Comparison of ENCODE assay signal across 10 cellular contexts in the genomic region with DNA sequence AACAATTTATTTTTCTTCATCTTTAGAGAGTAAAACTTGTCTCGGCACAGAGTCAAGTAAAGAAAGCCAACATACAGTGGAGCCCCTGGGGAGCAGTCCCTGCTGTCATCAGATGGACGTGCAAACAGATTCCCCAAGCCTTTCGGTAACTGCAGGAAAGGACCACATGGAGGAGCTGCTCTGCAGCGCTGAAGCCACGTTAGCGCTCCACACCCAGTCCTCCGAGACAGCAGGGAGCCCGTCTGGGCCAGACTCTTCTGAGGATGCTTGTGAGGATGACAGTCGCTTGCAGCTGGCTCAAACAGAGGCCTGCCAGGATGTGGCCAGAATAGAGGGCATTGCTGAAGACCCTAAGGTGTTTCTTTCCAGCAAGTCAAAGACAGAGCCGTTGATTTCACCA.
DNase-seq lines count a peak whose midpoint lies in the region; ATAC-seq, FAIRE-seq and TF ChIP-seq lines count a peak whose summit lies in the region.
"Had no signal": no experiment of that assay in that cellular context is flagged by ENCODE, and none has a peak within 500 bp of the region (broad histone marks: within the 10 kb centered on the region; RNA-seq: fewer than 3 reads in every experiment).

No MANE protein-coding gene starts in this region.

- ATAC-seq in lower lobe of right lung = peak in 1 of 2 donors; percentile 25
- ATAC-seq in effector memory CD8-positive, alpha-beta T cell (replicated peaks) = no peak
- ATAC-seq: activated T-cell treated with anti-CD3 and anti-CD28 coated beads, Interleukin-2, amount 50 U/mL, for 72 hours had no signal

- no peak for TF ChIP-seq POLR2A in H54 (IDR thresholded peaks at IDR 0.05; ENCODE audit: low read depth, low read length)

- no peaks in the 10 kb centered on the region for H3K27me3 Mint-ChIP-seq in activated T-cell treated with anti-CD3 and anti-CD28 coated beads, Interleukin-2, amount 50 U/mL, for 24 hours
- H3K27me3 Mint-ChIP-seq in effector memory CD8-positive, alpha-beta T cell = no peaks in the 10 kb centered on the region

- H3K4me1 Mint-ChIP-seq in activated T-cell treated with anti-CD3 and anti-CD28 coated beads, Interleukin-2, amount 50 U/mL, for 24 hours (ENCODE audit: low read depth) = peaks cover 10% of the 10 kb centered on the region
- H3K4me1 Mint-ChIP-seq in effector memory CD8-positive, alpha-beta T cell (ENCODE audit: low read depth in 2 of 2) = peaks cover 4 to 11% of the 10 kb centered on the region in 2 donors

- intact Hi-C loops in colonic mucosa (cut with DNase I) (no loop called here), lower lobe of right lung (cut with DNase I) (no loop called here)

- no peak overlapping the region for H3K4me3 Mint-ChIP-seq in activated T-cell treated with anti-CD3 and anti-CD28 coated beads, Interleukin-2, amount 50 U/mL, for 24 hours
- no peak overlapping the region for H3K4me3 Mint-ChIP-seq in effector memory CD8-positive, alpha-beta T cell
- H3K4me3 Mint-ChIP-seq: activated T-cell treated with anti-CD3 and anti-CD28 coated beads, Interleukin-2, amount 50 U/mL, for 72 hours had no signal

- H3K36me3 ChIP-seq in colonic mucosa = no peaks in the 10 kb centered on the region
- H3K36me3 ChIP-seq in lower lobe of right lung = peaks cover 78% of the 10 kb centered on the region

- no peaks in the 10 kb centered on the region for H3K9me3 ChIP-seq in colonic mucosa
- no peaks in the 10 kb centered on the region for H3K9me3 ChIP-seq in lower lobe of right lung

- H3K27ac ChIP-seq in colonic mucosa = no peak overlapping the region
- H3K27ac ChIP-seq in lower lobe of right lung = no peak overlapping the region
- H3K27ac ChIP-seq: HL-60 had no signal

- TF ChIP-seq CTCF in colonic mucosa (IDR thresholded peaks at IDR 0.05) (peak; percentile 22), lower lobe of right lung (IDR thresholded peaks at IDR 0.05) (peak; percentile 32)

- H3K4me1 ChIP-seq in colonic mucosa (peaks cover 3% of the 10 kb centered on the region), lower lobe of right lung (no peaks in the 10 kb centered on the region)

- H3K9ac ChIP-seq in colonic mucosa (ENCODE audit: low read depth in 2 of 2, low read length in 2 of 2) = no peak overlapping the region

- DNase-seq in activated T-cell treated with anti-CD3 and anti-CD28 coated beads, Interleukin-2, amount 50 U/mL, for 24 hours = no peak
- DNase-seq in activated T-cell treated with anti-CD3 and anti-CD28 coated beads, Interleukin-2, amount 50 U/mL, for 1 hour = no peak
- peak; percentile 46 for DNase-seq in colonic mucosa
- DNase-seq in lower lobe of right lung = no peak
- no peak for DNase-seq in DMS153 treated with DMSO at 0.1 percent for 48 hours (lab: John Stamatoyannopoulos, UW; ENCODE audit: unreplicated experiment)
- DNase-seq in activated naive CD4-positive, alpha-beta T cell treated with Interleukin-2 at 50 U/mL for 16 hours = no peak
- no peak for DNase-seq in H54 (ENCODE audit: insufficient read length, low spot score)
- DNase-seq in effector memory CD8-positive, alpha-beta T cell = no peak
- DNase-seq: activated T-cell treated with anti-CD3 and anti-CD28 coated beads, Interleukin-2, amount 50 U/mL, for 72 hours had no signal

- H3K4me3 ChIP-seq in colonic mucosa (no peak overlapping the region), lower lobe of right lung (no peak overlapping the region)

- H3K9me3 Mint-ChIP-seq in activated T-cell treated with anti-CD3 and anti-CD28 coated beads, Interleukin-2, amount 50 U/mL, for 24 hours = peaks cover 4% of the 10 kb centered on the region
- H3K9me3 Mint-ChIP-seq in effector memory CD8-positive, alpha-beta T cell = peaks cover 2 to 8% of the 10 kb centered on the region in 2 donors

- H3K27ac Mint-ChIP-seq in activated T-cell treated with anti-CD3 and anti-CD28 coated beads, Interleukin-2, amount 50 U/mL, for 24 hours = peak overlapping the region; percentile 14
- no peak overlapping the region for H3K27ac Mint-ChIP-seq in effector memory CD8-positive, alpha-beta T cell
- H3K27ac Mint-ChIP-seq: activated T-cell treated with anti-CD3 and anti-CD28 coated beads, Interleukin-2, amount 50 U/mL, for 72 hours had no signal

- FAIRE-seq in H54 (lab: Jason Lieb, UNC) = no peak

- H3K27me3 ChIP-seq in colonic mucosa (no peaks in the 10 kb centered on the region), lower lobe of right lung (ENCODE audit: low read depth) (no peaks in the 10 kb centered on the region)

- peaks cover 77% of the 10 kb centered on the region for H3K36me3 Mint-ChIP-seq in activated T-cell treated with anti-CD3 and anti-CD28 coated beads, Interleukin-2, amount 50 U/mL, for 24 hours (ENCODE audit: low read depth)
- peaks cover 57% of the 10 kb centered on the region for H3K36me3 Mint-ChIP-seq in effector memory CD8-positive, alpha-beta T cell (ENCODE audit: insufficient read depth)
